ENCODE assay signal across 16 cellular contexts in genomic region chrX:71945435-71945834, GRCh38. TPM values are rescaled to one million over a fixed set of nuclear protein-coding genes. Genes with fewer than 3 reads are reported as not detected.
DNase-seq lines count a peak whose midpoint lies in the region; TF ChIP-seq lines count a peak whose summit lies in the region.
"Had no signal": no experiment of that assay in that cellular context is flagged by ENCODE, and none has a peak within 500 bp of the region (broad histone marks: within the 10 kb centered on the region; RNA-seq: fewer than 3 reads in every experiment).

No MANE protein-coding gene starts in this region.

- H3K4me3 ChIP-seq in effector memory CD4-positive, alpha-beta T cell (ENCODE audit: insufficient read depth, low read depth, low read length, poor library complexity, severe bottlenecking), result no peak overlapping the region
- no peak overlapping the region for H3K4me3 ChIP-seq in vagina
- H3K4me3 ChIP-seq: BLaER1 treated with 17β-estradiol and CSF1 and Interleukin-3, amounts not matched to agents 10 nM and 100 nM; GM12878 had no signal

- H3K4me3 Mint-ChIP-seq in chondrocyte (ENCODE audit: unreplicated experiment) (no peak overlapping the region), nephron (no peak overlapping the region)
- H3K4me3 Mint-ChIP-seq: B cell; CD8-positive, alpha-beta T cell; H9 had no signal

- H3K27me3 Mint-ChIP-seq in chondrocyte (ENCODE audit: low read depth), result no peaks in the 10 kb centered on the region
- H3K27me3 Mint-ChIP-seq in nephron (ENCODE audit: low read depth), result no peaks in the 10 kb centered on the region

- TF ChIP-seq CTCF in chondrocyte (IDR thresholded peaks at IDR 0.05), result no peak
- no peak for TF ChIP-seq CTCF in nephron (IDR thresholded peaks at IDR 0.05; ENCODE audit: unreplicated experiment in 3 of 3)
- TF ChIP-seq CTCF in vagina (IDR thresholded peaks at IDR 0.05), result no peak

- intact Hi-C loops in vagina (cut with DNase I), result no loop called here

- H3K36me3 Mint-ChIP-seq in chondrocyte (ENCODE audit: low read depth) (no peaks in the 10 kb centered on the region), nephron (ENCODE audit: low read depth) (no peaks in the 10 kb centered on the region)
- H3K36me3 Mint-ChIP-seq: CD8-positive, alpha-beta T cell had no signal

- no peaks in the 10 kb centered on the region for H3K9me3 ChIP-seq in effector memory CD4-positive, alpha-beta T cell (ENCODE audit: control insufficient read depth, low read length)
- no peaks in the 10 kb centered on the region for H3K9me3 ChIP-seq in vagina
- H3K9me3 ChIP-seq: BLaER1 treated with 17β-estradiol and CSF1 and Interleukin-3, amounts not matched to agents 10 nM and 100 nM had no signal

- DNase-seq in chondrocyte (ENCODE audit: low spot score), result no peak
- peak; percentile 41 for DNase-seq in smooth muscle cell of the brain vasculature (ENCODE audit: low read depth, low spot score)
- no peak for DNase-seq in NCI-H1048 (lab: John Stamatoyannopoulos, UW)
- DNase-seq in effector memory CD4-positive, alpha-beta T cell, result no peak
- no peak for DNase-seq in vagina (ENCODE audit: extremely low spot score in 2 of 2)
- DNase-seq: CD8-positive, alpha-beta T cell; DMS 273 treated with DMSO at 0.1 percent for 48 hours; DMS53; DND-41; EL; H9 had no signal

- no peaks in the 10 kb centered on the region for H3K4me1 ChIP-seq in effector memory CD4-positive, alpha-beta T cell (ENCODE audit: control insufficient read depth, insufficient read depth, low read length, poor library complexity, severe bottlenecking)
- H3K4me1 ChIP-seq in vagina, result no peaks in the 10 kb centered on the region

- no peaks in the 10 kb centered on the region for H3K27me3 ChIP-seq in effector memory CD4-positive, alpha-beta T cell (replicated peaks; ENCODE audit: control insufficient read depth, insufficient read depth, low read length, poor library complexity, severe bottlenecking)
- no peaks in the 10 kb centered on the region for H3K27me3 ChIP-seq in vagina

- H3K27ac ChIP-seq in effector memory CD4-positive, alpha-beta T cell (ENCODE audit: insufficient read depth, low read length, poor library complexity, severe bottlenecking), result no peak overlapping the region
- H3K27ac ChIP-seq in vagina, result no peak overlapping the region
- H3K27ac ChIP-seq: BLaER1 treated with 17β-estradiol and CSF1 and Interleukin-3, amounts not matched to agents 10 nM and 100 nM had no signal

- H3K27ac Mint-ChIP-seq in chondrocyte (ENCODE audit: unreplicated experiment) (peak overlapping the region; percentile 22), nephron (peak overlapping the region; percentile 55 to 88 (median 87))
- H3K27ac Mint-ChIP-seq: B cell; CD8-positive, alpha-beta T cell; H9 had no signal

- H3K4me1 Mint-ChIP-seq in chondrocyte (ENCODE audit: low read depth) (peaks cover 8% of the 10 kb centered on the region), nephron (peaks cover 21% of the 10 kb centered on the region)
- H3K4me1 Mint-ChIP-seq: B cell had no signal

- no peak for TF ChIP-seq POLR2A in vagina (IDR thresholded peaks at IDR 0.05)

- no peaks in the 10 kb centered on the region for H3K36me3 ChIP-seq in effector memory CD4-positive, alpha-beta T cell (ENCODE audit: control insufficient read depth, insufficient read depth, low read length)
- H3K36me3 ChIP-seq in vagina, result no peaks in the 10 kb centered on the region
- H3K36me3 ChIP-seq: BLaER1 treated with 17β-estradiol and CSF1 and Interleukin-3, amounts not matched to agents 10 nM and 100 nM had no signal

- no peaks in the 10 kb centered on the region for H3K9me3 Mint-ChIP-seq in chondrocyte (ENCODE audit: low read depth)
- H3K9me3 Mint-ChIP-seq in nephron, result peaks cover 2% of the 10 kb centered on the region
- H3K9me3 Mint-ChIP-seq: CD8-positive, alpha-beta T cell had no signal

RNA-seq across cellular contexts. Expression of gene NHSL2, which starts 34.8 kb away (rescaled TPM):
- total RNA-seq in chondrocyte (2.1 to 2.2 TPM (median 2.1 TPM) in 3 replicates), vagina (12.3 TPM)
- total RNA-seq: A172 had no signal
